In genomic region chr10:68172324-68172723, GRCh38 we compare ENCODE assay signal across 37 cellular contexts. TPM values are rescaled to one million over a fixed set of nuclear protein-coding genes. Genes with fewer than 3 reads are reported as not detected.
DNase-seq lines count a peak whose midpoint lies in the region; ATAC-seq, FAIRE-seq and TF ChIP-seq lines count a peak whose summit lies in the region.
"Had no signal": no experiment of that assay in that cellular context is flagged by ENCODE, and none has a peak within 500 bp of the region (broad histone marks: within the 10 kb centered on the region; RNA-seq: fewer than 3 reads in every experiment).

No MANE protein-coding gene starts in this region.

- H3K27me3 Mint-ChIP-seq in CD8-positive, alpha-beta T cell (ENCODE audit: low read depth) = peaks cover 2% of the 10 kb centered on the region
- H3K27me3 Mint-ChIP-seq in CD14-positive monocyte (ENCODE audit: low read depth in 3 of 3) = peaks cover 0 to 6% (median 5%) of the 10 kb centered on the region in 3 donors
- H3K27me3 Mint-ChIP-seq: activated naive CD4-positive, alpha-beta T cell treated with anti-CD3 and anti-CD28 coated beads, Interleukin-2, amount 50 U/mL, for 24 hours had no signal

- no peak overlapping the region for H3K4me3 ChIP-seq in CD8-positive, alpha-beta T cell (ENCODE audit: low read depth, low read length)
- H3K4me3 ChIP-seq: stomach, tibial nerve had no signal

- no peaks in the 10 kb centered on the region for H3K9me3 Mint-ChIP-seq in CD8-positive, alpha-beta T cell
- H3K9me3 Mint-ChIP-seq in CD14-positive monocyte = peaks cover 0 to 4% (median 0%) of the 10 kb centered on the region in 7 donors
- H3K9me3 Mint-ChIP-seq: activated naive CD4-positive, alpha-beta T cell treated with anti-CD3 and anti-CD28 coated beads, Interleukin-2, amount 50 U/mL, for 24 hours; activated T-helper 17 cell treated with anti-CD3 and anti-CD28 coated beads, Interleukin-2, amount 50 U/mL, for 72 hours; effector memory CD8-positive, alpha-beta T cell had no signal

- no peak overlapping the region for H3K27ac Mint-ChIP-seq in CD8-positive, alpha-beta T cell
- no peak overlapping the region for H3K27ac Mint-ChIP-seq in CD14-positive monocyte
- H3K27ac Mint-ChIP-seq: activated naive CD4-positive, alpha-beta T cell treated with anti-CD3 and anti-CD28 coated beads, Interleukin-2, amount 50 U/mL, for 24 hours; activated T-helper 17 cell treated with anti-CD3 and anti-CD28 coated beads, Interleukin-2, amount 50 U/mL, for 72 hours; effector memory CD8-positive, alpha-beta T cell; mesothelial cell of epicardium; naive thymus-derived CD4-positive, alpha-beta T cell had no signal

- no peaks in the 10 kb centered on the region for H3K36me3 ChIP-seq in CD8-positive, alpha-beta T cell (ENCODE audit: insufficient read depth, low read length)
- H3K36me3 ChIP-seq: stomach, tibial nerve had no signal

- no peaks in the 10 kb centered on the region for H3K27me3 ChIP-seq in CD8-positive, alpha-beta T cell (ENCODE audit: insufficient read depth, low read length)
- H3K27me3 ChIP-seq: stomach, tibial nerve had no signal

- TF ChIP-seq CTCF in CD8-positive, alpha-beta T cell (IDR thresholded peaks at IDR 0.05) = no peak
- TF ChIP-seq CTCF in CD14-positive monocyte (IDR thresholded peaks at IDR 0.05) = no peak

- intact Hi-C loops in CD8-positive, alpha-beta T cell (cut with DNase I, micrococcal nuclease) = no loop called here
- intact Hi-C loops in CD14-positive monocyte (cut with micrococcal nuclease) = no loop called here

- H3K27ac ChIP-seq in CD8-positive, alpha-beta T cell (ENCODE audit: low read depth, low read length) = no peak overlapping the region
- H3K27ac ChIP-seq: RWPE1, stomach, tibial nerve had no signal

- H3K4me3 Mint-ChIP-seq in CD8-positive, alpha-beta T cell = no peak overlapping the region
- H3K4me3 Mint-ChIP-seq in CD14-positive monocyte = no peak overlapping the region
- H3K4me3 Mint-ChIP-seq: activated naive CD4-positive, alpha-beta T cell treated with anti-CD3 and anti-CD28 coated beads, Interleukin-2, amount 50 U/mL, for 24 hours; activated T-helper 17 cell treated with anti-CD3 and anti-CD28 coated beads, Interleukin-2, amount 50 U/mL, for 72 hours; effector memory CD8-positive, alpha-beta T cell; mesothelial cell of epicardium; naive thymus-derived CD4-positive, alpha-beta T cell had no signal

- ATAC-seq in CD8-positive, alpha-beta T cell = no peak
- ATAC-seq: activated T-helper 17 cell treated with anti-CD3 and anti-CD28 coated beads, Interleukin-2, amount 50 U/mL, for 72 hours; effector memory CD8-positive, alpha-beta T cell; esophagus mucosa; left ventricle myocardium superior; naive thymus-derived CD4-positive, alpha-beta T cell had no signal

- DNase-seq in ACHN (peak; percentile 92), GM18507 (ENCODE audit: extremely low spot score, insufficient read length, low read depth) (no peak), RCC 7860 (ENCODE audit: low spot score) (peak; percentile 79), kidney tubule cell (ENCODE audit: low spot score) (peak; percentile 93), COR-L47 (lab: John Stamatoyannopoulos, UW) (no peak), CD14-positive monocyte (ENCODE audit: low spot score) (no peak)
- DNase-seq in stimulated activated CD8-positive, alpha-beta memory T cell treated with anti-CD3 and anti-CD28 coated beads, Interleukin-4, amount 100 ng/mL, for 48 hours = no peak
- DNase-seq in CD8-positive, alpha-beta T cell = no peak
- DNase-seq: activated CD4-positive, alpha-beta T cell treated with anti-CD3 and anti-CD28 coated beads, Interleukin-2, amount 50 U/mL, for 48 hours; Calu3; effector memory CD8-positive, alpha-beta T cell; foreskin fibroblast; H7; hippocampal formation; KG1; left ventricle myocardium superior; MM.1S; naive thymus-derived CD4-positive, alpha-beta T cell; NCI-H1436; NCI-H2081 treated with DMSO at 0.1 percent for 48 hours; NCI-H226; NCI-H748 treated with DMSO at 0.1 percent for 48 hours; nucleus accumbens; stomach had no signal

- POLR2A ChIA-PET in CD8-positive, alpha-beta T cell (lab: Charles Lee) = no interaction called here

- no peaks in the 10 kb centered on the region for H3K4me1 Mint-ChIP-seq in CD8-positive, alpha-beta T cell (ENCODE audit: low read depth)
- H3K4me1 Mint-ChIP-seq in CD14-positive monocyte = no peaks in the 10 kb centered on the region
- H3K4me1 Mint-ChIP-seq: activated naive CD4-positive, alpha-beta T cell treated with anti-CD3 and anti-CD28 coated beads, Interleukin-2, amount 50 U/mL, for 24 hours; activated T-helper 17 cell treated with anti-CD3 and anti-CD28 coated beads, Interleukin-2, amount 50 U/mL, for 72 hours; mesothelial cell of epicardium; naive thymus-derived CD4-positive, alpha-beta T cell had no signal

- H3K36me3 Mint-ChIP-seq in CD8-positive, alpha-beta T cell = no peaks in the 10 kb centered on the region
- H3K36me3 Mint-ChIP-seq in CD14-positive monocyte = no peaks in the 10 kb centered on the region
- H3K36me3 Mint-ChIP-seq: activated naive CD4-positive, alpha-beta T cell treated with anti-CD3 and anti-CD28 coated beads, Interleukin-2, amount 50 U/mL, for 24 hours; mesothelial cell of epicardium had no signal

- in situ Hi-C loops in ACHN (cut with HindIII; ENCODE audit: low pct_ligation_motif_present, low pct_unique_long_range_greater_than_20kb, low sequenced_read_pairs) = no loop called here

- FAIRE-seq in GM18507 (lab: Jason Lieb, UNC) (peak; percentile 82), RCC 7860 (lab: Jason Lieb, UNC) (peak; percentile 99)
- FAIRE-seq: A204.1, bronchial epithelial cell, colon, TTC549 had no signal

- CTCF ChIA-PET in CD8-positive, alpha-beta T cell (lab: Charles Lee) = no interaction called here

- H3K4me1 ChIP-seq in CD8-positive, alpha-beta T cell (ENCODE audit: insufficient read depth, low read length) = no peaks in the 10 kb centered on the region
- H3K4me1 ChIP-seq: stomach, tibial nerve had no signal

- no peaks in the 10 kb centered on the region for H3K9me3 ChIP-seq in CD8-positive, alpha-beta T cell (ENCODE audit: low read length)
- H3K9me3 ChIP-seq: stomach, tibial nerve had no signal

RNA-seq across cellular contexts. Expression of gene ATOH7, which starts 59.6 kb away (rescaled TPM):
- not detected for total RNA-seq in CD8-positive, alpha-beta T cell
- polyA plus RNA-seq in CD14-positive monocyte = not detected
- total RNA-seq: activated T-helper 17 cell treated with anti-CD3 and anti-CD28 coated beads, Interleukin-2, amount 50 U/mL, for 72 hours; bronchial epithelial cell; Calu3; esophagus mucosa; H7; HT-29; left ventricle myocardium superior; naive thymus-derived CD4-positive, alpha-beta T cell; skeletal muscle tissue; stomach; T-helper 1 cell treated with Interleukin-12 subunit alpha and Interleukin-12 subunit beta and Interleukin-4 antibody, amounts not matched to agents 30 ng/mL and 1 ng/mL, for 36 hours had no signal
- polyA plus RNA-seq: naive thymus-derived CD4-positive, alpha-beta T cell had no signal

Comparison
In these comparisons a context has a peak if more than half of its experiments do, and no peak if none do; other contexts are left out.
1. DNase-seq: peak in ACHN (single experiment), RCC 7860 (single experiment) and kidney tubule cell (single experiment); none in GM18507 (single experiment), COR-L47 (single experiment), stimulated activated CD8-positive, alpha-beta memory T cell treated with anti-CD3 and anti-CD28 coated beads, Interleukin-4, amount 100 ng/mL, for 48 hours (single experiment), CD8-positive, alpha-beta T cell (0 of 7) and CD14-positive monocyte (single experiment).